ENCODE assay signal across 1 cellular context in the genomic region with DNA sequence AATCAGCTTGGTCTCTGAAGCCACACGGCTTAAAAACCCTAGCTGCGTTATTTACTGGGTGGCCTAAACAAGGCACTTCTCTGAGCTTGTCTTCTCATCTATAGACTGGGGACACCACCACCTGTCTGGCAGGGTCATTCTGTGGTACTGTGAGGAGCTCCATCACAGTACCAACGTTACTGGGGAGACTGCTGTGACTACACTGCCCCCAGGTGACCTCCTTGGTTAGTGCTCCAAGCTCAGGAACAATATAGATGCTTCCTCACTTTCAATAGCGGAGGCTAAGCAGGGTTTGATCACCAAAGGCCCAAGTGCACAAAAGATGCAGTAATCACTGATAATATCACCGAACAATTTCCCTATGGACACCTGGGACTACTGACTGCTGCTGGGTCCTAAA.
TF ChIP-seq lines count a peak whose summit lies in the region.

No MANE protein-coding gene starts in this region.

TF ChIP-seq in IMR-90, 13 proteins besides CTCF, POLR2A, EP300 and RAD21:
- TF ChIP-seq USF2 (IDR thresholded peaks at IDR 0.05; ENCODE audit: low read depth, low read length) (no peak), MAZ (IDR thresholded peaks at IDR 0.05; ENCODE audit: borderline replicate concordance, low read depth, low read length) (no peak), RCOR1 (IDR thresholded peaks at IDR 0.05; ENCODE audit: insufficient replicate concordance, low read length) (no peak), CHD1 (IDR thresholded peaks at IDR 0.05; ENCODE audit: low read depth, low read length) (no peak), FOS (IDR thresholded peaks at IDR 0.05; ENCODE audit: low read depth, low read length) (no peak), SMC3 (IDR thresholded peaks at IDR 0.05; ENCODE audit: low read depth, low read length) (peak; percentile 92), MXI1 (IDR thresholded peaks at IDR 0.05; ENCODE audit: borderline replicate concordance, low read depth, low read length) (no peak)
- TF ChIP-seq, protein P1, sequence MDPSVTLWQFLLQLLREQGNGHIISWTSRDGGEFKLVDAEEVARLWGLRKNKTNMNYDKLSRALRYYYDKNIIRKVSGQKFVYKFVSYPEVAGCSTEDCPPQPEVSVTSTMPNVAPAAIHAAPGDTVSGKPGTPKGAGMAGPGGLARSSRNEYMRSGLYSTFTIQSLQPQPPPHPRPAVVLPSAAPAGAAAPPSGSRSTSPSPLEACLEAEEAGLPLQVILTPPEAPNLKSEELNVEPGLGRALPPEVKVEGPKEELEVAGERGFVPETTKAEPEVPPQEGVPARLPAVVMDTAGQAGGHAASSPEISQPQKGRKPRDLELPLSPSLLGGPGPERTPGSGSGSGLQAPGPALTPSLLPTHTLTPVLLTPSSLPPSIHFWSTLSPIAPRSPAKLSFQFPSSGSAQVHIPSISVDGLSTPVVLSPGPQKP (IDR thresholded peaks at IDR 0.05; ENCODE audit: borderline replicate concordance, low read depth, low read length) = no peak
